Comparison of ENCODE assay signal across 1 cellular context in the genomic region with DNA sequence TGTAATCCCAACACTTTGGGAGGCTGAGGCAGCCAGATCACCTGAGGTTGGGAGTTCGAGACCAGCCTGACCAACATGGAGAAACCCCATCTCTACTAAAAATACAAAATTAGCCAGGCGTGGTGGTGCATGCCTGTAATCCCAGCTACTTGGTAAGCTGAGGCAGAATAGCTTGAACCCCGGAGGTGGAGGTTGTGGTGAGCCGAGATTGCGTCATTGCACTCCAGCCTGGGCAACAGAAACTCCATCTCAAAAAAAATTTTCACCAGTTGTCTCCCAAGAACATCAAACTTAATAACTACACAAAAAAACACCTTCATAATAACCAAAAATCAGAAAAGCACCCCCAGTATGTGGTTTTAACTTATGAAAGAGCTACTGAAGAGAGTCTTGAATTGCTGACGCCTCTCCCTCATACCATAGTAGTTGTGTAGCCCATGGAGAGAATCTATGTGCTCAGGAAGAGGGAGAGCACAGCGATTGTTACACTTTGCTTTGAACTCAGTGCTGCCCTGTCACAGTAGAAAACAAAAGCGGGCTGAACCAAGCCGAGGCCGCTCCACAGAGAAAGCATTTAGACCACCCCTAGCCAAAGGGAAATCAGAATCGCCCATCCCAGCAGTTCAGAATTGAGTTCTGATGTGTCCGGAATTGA.
TF ChIP-seq lines count a peak whose summit lies in the region.

No MANE protein-coding gene starts in this region.

TF ChIP-seq in HepG2, 621 proteins besides CTCF, POLR2A, EP300 and RAD21:
- TF ChIP-seq U2AF1 (optimal IDR thresholded peaks at IDR 0.05; ENCODE audit: low read depth, low read length) (no peak), ATF7 (IDR thresholded peaks at IDR 0.05) (peak; percentile 63; the same call in 1 of the 2 replicates), ATF7 (CRISPR knock-in tag; IDR thresholded peaks at IDR 0.05) (no peak), ZBTB8A (CRISPR knock-in tag; IDR thresholded peaks at IDR 0.05; ENCODE audit: borderline replicate concordance, low read depth) (no peak), CEBPB (IDR thresholded peaks at IDR 0.05; ENCODE audit: borderline replicate concordance, low read depth, low read length) (peak; percentile 33; the same call in 1 of the 2 replicates), HNRNPL (IDR thresholded peaks at IDR 0.05; ENCODE audit: low read depth, low read length) (no peak), MIXL1 (CRISPR knock-in tag; IDR thresholded peaks at IDR 0.05) (no peak), ZNF282 (IDR thresholded peaks at IDR 0.05; ENCODE audit: partially characterized antibody) (no peak)
- TF ChIP-seq, protein P1, sequence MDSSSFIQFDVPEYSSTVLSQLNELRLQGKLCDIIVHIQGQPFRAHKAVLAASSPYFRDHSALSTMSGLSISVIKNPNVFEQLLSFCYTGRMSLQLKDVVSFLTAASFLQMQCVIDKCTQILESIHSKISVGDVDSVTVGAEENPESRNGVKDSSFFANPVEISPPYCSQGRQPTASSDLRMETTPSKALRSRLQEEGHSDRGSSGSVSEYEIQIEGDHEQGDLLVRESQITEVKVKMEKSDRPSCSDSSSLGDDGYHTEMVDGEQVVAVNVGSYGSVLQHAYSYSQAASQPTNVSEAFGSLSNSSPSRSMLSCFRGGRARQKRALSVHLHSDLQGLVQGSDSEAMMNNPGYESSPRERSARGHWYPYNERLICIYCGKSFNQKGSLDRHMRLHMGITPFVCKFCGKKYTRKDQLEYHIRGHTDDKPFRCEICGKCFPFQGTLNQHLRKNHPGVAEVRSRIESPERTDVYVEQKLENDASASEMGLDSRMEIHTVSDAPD (CRISPR knock-in tag; IDR thresholded peaks at IDR 0.05): no peak
